ENCODE assay signal across 25 cellular contexts in genomic region chr6:138331984-138332383, GRCh38. TPM values are rescaled to one million over a fixed set of nuclear protein-coding genes. Genes with fewer than 3 reads are reported as not detected.
"Had no signal": no experiment of that assay in that cellular context is flagged by ENCODE, and none has a peak within 500 bp of the region (broad histone marks: within the 10 kb centered on the region; RNA-seq: fewer than 3 reads in every experiment).

No MANE protein-coding gene starts in this region.

- H3K4me1 ChIP-seq: esophagus muscularis mucosa, gastroesophageal sphincter, left lung, lower lobe of right lung, parathyroid adenoma, prostate gland, right lobe of liver, tibial artery, upper lobe of left lung, uterus had no signal

- H3K9me3 ChIP-seq: esophagus muscularis mucosa, gastroesophageal sphincter, left lung, lower lobe of right lung, prostate gland, right lobe of liver, tibial artery, upper lobe of left lung, uterus had no signal

- FAIRE-seq: endometrium, keratinocyte had no signal

- ATAC-seq: gastroesophageal sphincter; left lung; lower lobe of right lung; right lobe of liver; stimulated activated effector memory CD8-positive, alpha-beta T cell treated with anti-CD3 and anti-CD28 coated beads, Interleukin-12 subunit alpha, Interleukin-12 subunit beta, amount 100 ng/mL, for 72 hours; stimulated activated naive CD8-positive, alpha-beta T cell treated with anti-CD3 and anti-CD28 coated beads, Interleukin-15, Interleukin-2, amounts not matched to agents 100 U/mL and 50 U/mL, for 24 hours had no signal

- H3K27ac ChIP-seq: dorsolateral prefrontal cortex, esophagus muscularis mucosa, gastroesophageal sphincter, left lung, lower lobe of right lung, parathyroid adenoma, right lobe of liver, tibial artery, upper lobe of left lung, uterus had no signal

- H3K4me3 ChIP-seq: dorsolateral prefrontal cortex, esophagus muscularis mucosa, gastroesophageal sphincter, left lung, lower lobe of right lung, prostate gland, right lobe of liver, tibial artery, upper lobe of left lung, uterus had no signal

- H3K36me3 ChIP-seq: esophagus muscularis mucosa, prostate gland, right lobe of liver, uterus had no signal

- H3K27me3 ChIP-seq: dorsolateral prefrontal cortex, esophagus muscularis mucosa, gastroesophageal sphincter, left lung, right lobe of liver, tibial artery, upper lobe of left lung, uterus had no signal

- DNase-seq: cortex of kidney; dorsolateral prefrontal cortex; effector CD8-positive, alpha-beta T cell; immature natural killer cell; left lung; lower lobe of right lung; naive B cell; right lobe of liver; stimulated activated CD4-positive, alpha-beta T cell treated with anti-CD3 and anti-CD28 coated beads, Interleukin-4, amount 100 ng/mL, for 1 hour; stimulated activated CD8-positive, alpha-beta memory T cell treated with anti-CD3 and anti-CD28 coated beads, Interleukin-4, amount 100 ng/mL, for 48 hours; stimulated activated naive CD8-positive, alpha-beta T cell treated with anti-CD3 and anti-CD28 coated beads, Interleukin-15, Interleukin-2, amounts not matched to agents 100 U/mL and 50 U/mL, for 24 hours; tibial artery; upper lobe of left lung; uterus had no signal

RNA-seq across cellular contexts. Expression of gene SMIM28, which starts 45.7 kb away (rescaled TPM):
- total RNA-seq: dorsolateral prefrontal cortex, fibroblast of villous mesenchyme, left lung, lower lobe of right lung, omental fat pad, prostate gland, renal cortical epithelial cell, right lobe of liver, temporal lobe, upper lobe of left lung, uterus had no signal
